28 cellular contexts compared by ENCODE assay signal in the genomic region with DNA sequence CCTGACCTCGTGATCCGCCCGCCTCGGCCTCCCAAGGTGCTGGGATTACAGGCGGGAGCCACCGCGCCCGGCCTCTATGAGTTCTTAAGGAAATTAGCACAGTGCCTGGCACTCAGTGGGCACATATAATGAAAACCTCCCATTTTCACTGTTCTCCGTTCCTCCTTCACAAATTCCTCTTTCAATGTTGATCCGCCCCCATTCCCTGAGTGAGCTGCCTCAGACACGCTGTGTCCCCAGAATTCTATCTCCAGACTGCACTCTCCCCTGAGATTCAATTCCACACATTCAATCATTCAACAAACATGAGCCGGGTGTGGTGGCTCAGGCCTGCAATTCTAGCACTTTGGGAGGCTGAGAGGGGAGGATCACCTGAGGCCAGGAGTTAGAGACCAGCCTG. TPM values are rescaled to one million over a fixed set of nuclear protein-coding genes. Genes with fewer than 3 reads are reported as not detected.
"Had no signal": no experiment of that assay in that cellular context is flagged by ENCODE, and none has a peak within 500 bp of the region (broad histone marks: within the 10 kb centered on the region; RNA-seq: fewer than 3 reads in every experiment).

No MANE protein-coding gene starts in this region.

- H3K27ac ChIP-seq: esophagus muscularis mucosa, transverse colon, uterus, VCaP had no signal

- H3K36me3 ChIP-seq: esophagus muscularis mucosa, transverse colon, uterus had no signal

- H3K27me3 ChIP-seq: esophagus muscularis mucosa, transverse colon, uterus had no signal

- H3K9me3 ChIP-seq: esophagus muscularis mucosa, transverse colon, uterus had no signal

- H3K4me3 Mint-ChIP-seq: activated T-cell treated with anti-CD3 and anti-CD28 coated beads, Interleukin-2, amount 50 U/mL, for 4 hours; brain; neural crest cell; stimulated activated effector memory CD8-positive, alpha-beta T cell treated with anti-CD3 and anti-CD28 coated beads, Interleukin-12 subunit alpha, Interleukin-12 subunit beta, amount 100 ng/mL, for 72 hours; T-helper 2 cell treated with Interferon-gamma antibody and Interleukin-4, amounts not matched to agents 5 μg/mL and 100 μg/mL, for 36 hours had no signal

- H3K36me3 Mint-ChIP-seq: brain; stimulated activated effector memory CD8-positive, alpha-beta T cell treated with anti-CD3 and anti-CD28 coated beads, Interleukin-12 subunit alpha, Interleukin-12 subunit beta, amount 100 ng/mL, for 72 hours had no signal

- H3K4me1 ChIP-seq: uterus had no signal

- H3K4me3 ChIP-seq: esophagus muscularis mucosa, transverse colon, uterus had no signal

- H3K27ac Mint-ChIP-seq: activated T-helper 2 cell treated with anti-CD3 and anti-CD28 coated beads, Interferon-gamma antibody, Interleukin-2, Interleukin-4, amounts not matched to agents 10 μg/mL and 5 μg/mL and 100 μg/mL, durations not matched to agents 14 hours and 24 hours and 36 hours; T-helper 2 cell treated with Interferon-gamma antibody and Interleukin-4, amounts not matched to agents 5 μg/mL and 100 μg/mL, for 36 hours had no signal

- H3K9me3 Mint-ChIP-seq: activated T-cell treated with anti-CD3 and anti-CD28 coated beads, Interleukin-2, amount 50 U/mL, for 4 hours; activated T-helper 2 cell treated with anti-CD3 and anti-CD28 coated beads, Interferon-gamma antibody, Interleukin-2, Interleukin-4, amounts not matched to agents 10 μg/mL and 5 μg/mL and 100 μg/mL, durations not matched to agents 14 hours and 24 hours and 36 hours; neural crest cell; stimulated activated effector memory CD8-positive, alpha-beta T cell treated with anti-CD3 and anti-CD28 coated beads, Interleukin-12 subunit alpha, Interleukin-12 subunit beta, amount 100 ng/mL, for 72 hours; T-helper 2 cell treated with Interferon-gamma antibody and Interleukin-4, amounts not matched to agents 5 μg/mL and 100 μg/mL, for 36 hours had no signal

- ATAC-seq: activated T-cell treated with anti-CD3 and anti-CD28 coated beads, Interleukin-2, amount 50 U/mL, for 4 hours; left ventricle myocardium superior; sciatic nerve; stimulated activated effector memory CD8-positive, alpha-beta T cell treated with anti-CD3 and anti-CD28 coated beads, Interleukin-12 subunit alpha, Interleukin-12 subunit beta, amount 100 ng/mL, for 72 hours had no signal

- DNase-seq: activated CD4-positive, CD25-positive, alpha-beta regulatory T cell treated with anti-CD3 and anti-CD28 coated beads, Interleukin-2, amount 50 U/mL, for 72 hours; activated CD8-positive, alpha-beta memory T cell treated with anti-CD3 and anti-CD28 coated beads, Interleukin-2, amount 50 U/mL, for 48 hours; activated naive CD4-positive, alpha-beta T cell; activated T-cell treated with anti-CD3 and anti-CD28 coated beads, Interleukin-2, amount 50 U/mL, for 4 hours; aorta; dermis blood vessel endothelial cell; effector memory CD4-positive, alpha-beta T cell; hippocampal formation; left ventricle myocardium superior; mammary epithelial cell; midbrain; occipital lobe; small intestine; stimulated activated CD4-positive, alpha-beta T cell treated with anti-CD3 and anti-CD28 coated beads, Interleukin-2, amount 100 ng/mL, for 24 hours; transverse colon; uterus had no signal

RNA-seq across cellular contexts. Expression of gene P2RX1, which starts 7.0 kb away (rescaled TPM):
- total RNA-seq: activated CD8-positive, alpha-beta memory T cell treated with anti-CD3 and anti-CD28 coated beads for 36 hours; dermis blood vessel endothelial cell; endothelial cell of umbilical vein; frontal cortex; mammary epithelial cell; neural crest cell; occipital lobe; renal cortical epithelial cell had no signal
- polyA plus RNA-seq: endothelial cell of umbilical vein, mammary epithelial cell had no signal

RNA-seq across cellular contexts. Expression of gene ATP2A3, which starts 55.0 kb away (rescaled TPM):
- total RNA-seq: dermis blood vessel endothelial cell had no signal
- polyA plus RNA-seq: mammary epithelial cell had no signal
